1 cellular context compared by ENCODE assay signal in genomic region chr4:112312610-112313239, GRCh38.
TF ChIP-seq lines count a peak whose summit lies in the region.

No MANE protein-coding gene starts in this region.

TF ChIP-seq in HepG2, 621 proteins besides CTCF, POLR2A, EP300 and RAD21:
- no peak for TF ChIP-seq ZNF281 (CRISPR knock-in tag; IDR thresholded peaks at IDR 0.05; ENCODE audit: borderline replicate concordance)
- TF ChIP-seq, protein P1, sequence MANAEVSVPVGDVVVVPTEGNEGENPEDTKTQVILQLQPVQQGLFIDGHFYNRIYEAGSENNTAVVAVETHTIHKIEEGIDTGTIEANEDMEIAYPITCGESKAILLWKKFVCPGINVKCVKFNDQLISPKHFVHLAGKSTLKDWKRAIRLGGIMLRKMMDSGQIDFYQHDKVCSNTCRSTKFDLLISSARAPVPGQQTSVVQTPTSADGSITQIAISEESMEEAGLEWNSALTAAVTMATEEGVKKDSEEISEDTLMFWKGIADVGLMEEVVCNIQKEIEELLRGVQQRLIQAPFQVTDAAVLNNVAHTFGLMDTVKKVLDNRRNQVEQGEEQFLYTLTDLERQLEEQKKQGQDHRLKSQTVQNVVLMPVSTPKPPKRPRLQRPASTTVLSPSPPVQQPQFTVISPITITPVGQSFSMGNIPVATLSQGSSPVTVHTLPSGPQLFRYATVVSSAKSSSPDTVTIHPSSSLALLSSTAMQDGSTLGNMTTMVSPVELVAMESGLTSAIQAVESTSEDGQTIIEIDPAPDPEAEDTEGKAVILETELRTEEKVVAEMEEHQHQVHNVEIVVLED (CRISPR knock-in tag; IDR thresholded peaks at IDR 0.05; ENCODE audit: borderline replicate concordance): no peak
- TF ChIP-seq SOX5 (CRISPR knock-in tag; IDR thresholded peaks at IDR 0.05; ENCODE audit: borderline replicate concordance): no peak
- TF ChIP-seq KAT2B (IDR thresholded peaks at IDR 0.05; ENCODE audit: borderline replicate concordance, low read depth, low read length): no peak
- no peak for TF ChIP-seq ZNF569 (CRISPR knock-in tag; IDR thresholded peaks at IDR 0.05; ENCODE audit: borderline replicate concordance)
- no peak for TF ChIP-seq MAFG (CRISPR knock-in tag; IDR thresholded peaks at IDR 0.05)
- no peak for TF ChIP-seq DR1 (CRISPR knock-in tag; IDR thresholded peaks at IDR 0.05)
- no peak for TF ChIP-seq CENPX (CRISPR knock-in tag; IDR thresholded peaks at IDR 0.05)
- TF ChIP-seq, protein P2, sequence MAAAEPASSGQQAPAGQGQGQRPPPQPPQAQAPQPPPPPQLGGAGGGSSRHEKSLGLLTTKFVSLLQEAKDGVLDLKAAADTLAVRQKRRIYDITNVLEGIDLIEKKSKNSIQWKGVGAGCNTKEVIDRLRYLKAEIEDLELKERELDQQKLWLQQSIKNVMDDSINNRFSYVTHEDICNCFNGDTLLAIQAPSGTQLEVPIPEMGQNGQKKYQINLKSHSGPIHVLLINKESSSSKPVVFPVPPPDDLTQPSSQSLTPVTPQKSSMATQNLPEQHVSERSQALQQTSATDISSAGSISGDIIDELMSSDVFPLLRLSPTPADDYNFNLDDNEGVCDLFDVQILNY (CRISPR knock-in tag; conservative IDR thresholded peaks at IDR 0.05): no peak
- TF ChIP-seq ZNF275 (CRISPR knock-in tag; IDR thresholded peaks at IDR 0.05; ENCODE audit: borderline replicate concordance): no peak
- TF ChIP-seq POGZ (CRISPR knock-in tag; IDR thresholded peaks at IDR 0.05): no peak
